In the genomic region with DNA sequence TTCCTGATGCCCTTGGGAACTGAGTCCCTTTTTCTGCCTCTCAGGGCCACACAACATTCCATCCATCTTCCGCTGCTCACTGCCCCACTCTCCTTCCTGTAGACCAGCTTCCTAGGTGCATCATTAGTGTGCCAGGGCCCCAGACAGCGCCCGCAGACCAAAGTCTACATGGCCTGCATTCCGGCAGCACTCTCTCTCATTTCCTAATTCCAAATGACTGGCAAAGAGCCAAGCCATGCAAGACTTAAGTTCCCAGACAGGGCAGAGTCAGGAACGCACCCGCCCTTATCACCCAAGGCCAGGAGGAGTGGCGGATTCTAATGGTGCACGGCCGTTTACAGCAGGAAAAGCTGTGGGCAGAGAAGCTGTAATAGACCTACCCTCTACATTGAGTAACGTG, we compare ENCODE assay signal across 13 cellular contexts.
DNase-seq lines count a peak whose midpoint lies in the region; ATAC-seq, FAIRE-seq and TF ChIP-seq lines count a peak whose summit lies in the region.
"Had no signal": no experiment of that assay in that cellular context is flagged by ENCODE, and none has a peak within 500 bp of the region (broad histone marks: within the 10 kb centered on the region; RNA-seq: fewer than 3 reads in every experiment).

No MANE protein-coding gene starts in this region.

- TF ChIP-seq CTCF in body of pancreas (IDR thresholded peaks at IDR 0.05) = no peak

- ATAC-seq in Right ventricle myocardium superior (ENCODE audit: poor library complexity) = peak; percentile 36
- ATAC-seq in body of pancreas = peak; percentile 71
- no peak for ATAC-seq in GM18858 (IDR thresholded peaks at IDR 0.05; ENCODE audit: unreplicated experiment)
- no peak for ATAC-seq in GM21515 (IDR thresholded peaks at IDR 0.05; ENCODE audit: unreplicated experiment)
- ATAC-seq: Panc1 had no signal

- no peaks in the 10 kb centered on the region for H3K36me3 ChIP-seq in body of pancreas (replicated peaks in 1 of 2; ENCODE audit: insufficient read depth in 1 of 2, low read depth in 2 of 2)
- H3K36me3 ChIP-seq: neutrophil had no signal

- peaks cover 9% of the 10 kb centered on the region for H3K4me1 ChIP-seq in body of pancreas

- TF ChIP-seq POLR2A in body of pancreas (IDR thresholded peaks at IDR 0.05) = no peak

- no peaks in the 10 kb centered on the region for H3K27me3 ChIP-seq in body of pancreas
- H3K27me3 ChIP-seq: neutrophil had no signal

- 25 to 26% methylated on average over 9 of the region's 10 CpGs for WGBS in body of pancreas, 2 donors

- H3K27ac ChIP-seq in body of pancreas (no peak overlapping the region), caudate nucleus (ENCODE audit: low read depth, low read length) (no peak overlapping the region)
- H3K27ac ChIP-seq: neutrophil had no signal

- FAIRE-seq in urothelium cell line (lab: Jason Lieb, UNC) = no peak

- DNase-seq in Right ventricle myocardium superior (no peak), cardiac septum (ENCODE audit: low spot score) (no peak), body of pancreas (peak; percentile 42 to 65 (median 56)), left kidney (ENCODE audit: low read depth, low spot score) (peak; percentile 64), urothelium cell line (ENCODE audit: low spot score) (peak; percentile 63), caudate nucleus (lab: John Stamatoyannopoulos, UW) (no peak)
- DNase-seq: activated CD4-positive, alpha-beta T cell treated with anti-CD3 and anti-CD28 coated beads for 1 hour; NCI-H1048; stimulated activated CD4-positive, alpha-beta T cell treated with anti-CD3 and anti-CD28 coated beads, Interleukin-4, amount 100 ng/mL, for 24 hours had no signal

- H3K9me3 ChIP-seq in body of pancreas = peaks cover 0 to 6% (median 0%) of the 10 kb centered on the region in 3 donors

- intact Hi-C loops in Right ventricle myocardium superior (cut with DNase I) (no loop called here), cardiac septum (cut with DNase I) (no loop called here), body of pancreas (cut with DNase I) (no loop called here)

- no peak overlapping the region for H3K4me3 ChIP-seq in body of pancreas

Comparison
In these comparisons a context has a peak if more than half of its experiments do, and no peak if none do; other contexts are left out.
1. ATAC-seq: peak in Right ventricle myocardium superior (single experiment) and body of pancreas (single experiment); none in GM18858 (single experiment) and GM21515 (single experiment).
2. DNase-seq: peak in body of pancreas (4 of 4), left kidney (single experiment) and urothelium cell line (single experiment); none in Right ventricle myocardium superior (single experiment), cardiac septum (single experiment) and caudate nucleus (0 of 61).